11 cellular contexts compared by ENCODE assay signal in genomic region chr17:82063424-82064415, GRCh38.
DNase-seq lines count a peak whose midpoint lies in the region; ATAC-seq and TF ChIP-seq lines count a peak whose summit lies in the region.
"Had no signal": no experiment of that assay in that cellular context is flagged by ENCODE, and none has a peak within 500 bp of the region (broad histone marks: within the 10 kb centered on the region; RNA-seq: fewer than 3 reads in every experiment).

No MANE protein-coding gene starts in this region.

- ATAC-seq in activated naive CD8-positive, alpha-beta T cell treated with anti-CD3 and anti-CD28 coated beads, Interleukin-2, amount 50 U/mL, for 24 hours: no peak

- no peak overlapping the region for H3K27ac ChIP-seq in mucosa of rectum (ENCODE audit: low read depth in 2 of 2, low read length in 2 of 2)

- H3K4me3 ChIP-seq in AG04449 (ENCODE audit: low read depth, low read length): peak overlapping the region; percentile 73
- H3K4me3 ChIP-seq in HFF-Myc (replicated peaks; ENCODE audit: low read depth, low read length): peak overlapping the region; percentile 86
- H3K4me3 ChIP-seq in mucosa of rectum (ENCODE audit: low read length in 2 of 2): peak overlapping the region; percentile 71 to 76
- no peak overlapping the region for H3K4me3 ChIP-seq in foreskin fibroblast (ENCODE audit: low read depth in 1 of 2, low read length in 2 of 2)

- H3K27me3 ChIP-seq in mucosa of rectum (ENCODE audit: control insufficient read depth in 2 of 2, insufficient read depth in 2 of 2, low read length in 2 of 2): no peaks in the 10 kb centered on the region
- H3K27me3 ChIP-seq: heart right ventricle had no signal

- H3K9ac ChIP-seq in mucosa of rectum (ENCODE audit: low read depth in 1 of 2, low read length in 2 of 2): peak overlapping the region in 1 of 2 donors; percentile 87

- POLR2A ChIA-PET in AG04449 (lab: Yijun Ruan, JAX): interaction anchor here (1.2 kb wide), 1 partner anchor 10 kb away, joined by 4 read pairs; no protein-coding TSS in a partner anchor

- H3K9me3 Mint-ChIP-seq in activated naive CD8-positive, alpha-beta T cell treated with anti-CD3 and anti-CD28 coated beads, Interleukin-2, amount 50 U/mL, for 24 hours: no peaks in the 10 kb centered on the region

- peaks cover 16% of the 10 kb centered on the region for H3K4me1 Mint-ChIP-seq in activated naive CD8-positive, alpha-beta T cell treated with anti-CD3 and anti-CD28 coated beads, Interleukin-2, amount 50 U/mL, for 24 hours

- DNase-seq in AG04449 (ENCODE audit: low read depth, low spot score): no peak
- DNase-seq in HFF-Myc (ENCODE audit: extremely low read depth, low read depth): no peak
- no peak for DNase-seq in activated naive CD8-positive, alpha-beta T cell treated with anti-CD3 and anti-CD28 coated beads, Interleukin-2, amount 50 U/mL, for 24 hours
- no peak for DNase-seq in NCI-H446 treated with DMSO at 0.1 percent for 48 hours (lab: John Stamatoyannopoulos, UW)
- DNase-seq in NCI-H2171 (lab: John Stamatoyannopoulos, UW): no peak
- DNase-seq in foreskin fibroblast: no peak
- DNase-seq in NCI-H187 (lab: John Stamatoyannopoulos, UW): no peak
- DNase-seq: DMS79 treated with DMSO at 0.1 percent for 48 hours, NCI-H2081 treated with DMSO at 0.1 percent for 48 hours had no signal

- H3K27ac Mint-ChIP-seq in activated naive CD8-positive, alpha-beta T cell treated with anti-CD3 and anti-CD28 coated beads, Interleukin-2, amount 50 U/mL, for 24 hours: peak overlapping the region; percentile 71

- CTCF ChIA-PET in AG04449 (lab: Yijun Ruan, JAX): interaction anchor here (1.0 to 3.9 kb wide), 4 partner anchors 9 to 104 kb away, joined by 3 to 12 read pairs (median 6); partner anchors contain the start of genes DCXR and RAC3

- H3K9me3 ChIP-seq in mucosa of rectum (ENCODE audit: control insufficient read depth in 2 of 2, low read length in 2 of 2): no peaks in the 10 kb centered on the region
- H3K9me3 ChIP-seq: heart right ventricle had no signal

- peak overlapping the region; percentile 74 for H3K4me3 Mint-ChIP-seq in activated naive CD8-positive, alpha-beta T cell treated with anti-CD3 and anti-CD28 coated beads, Interleukin-2, amount 50 U/mL, for 24 hours

- no peak for TF ChIP-seq CTCF in AG04449 (IDR thresholded peaks at IDR 0.05; ENCODE audit: insufficient read depth, low read length, missing control alignments)
- no peak for TF ChIP-seq CTCF in HFF-Myc (IDR thresholded peaks at IDR 0.05; ENCODE audit: low read depth, low read length, missing control alignments)
- no peak for TF ChIP-seq CTCF in foreskin fibroblast (IDR thresholded peaks at IDR 0.05; ENCODE audit: low read depth, low read length)

- peaks cover 12 to 17% of the 10 kb centered on the region in 2 donors for H3K4me1 ChIP-seq in mucosa of rectum (ENCODE audit: control insufficient read depth in 2 of 2, insufficient read depth in 2 of 2, low read length in 2 of 2)

- H3K36me3 ChIP-seq in mucosa of rectum (ENCODE audit: control insufficient read depth in 2 of 2, insufficient read depth in 2 of 2, low read length in 2 of 2): peaks cover 35 to 47% of the 10 kb centered on the region in 2 donors

- H3K36me3 Mint-ChIP-seq in activated naive CD8-positive, alpha-beta T cell treated with anti-CD3 and anti-CD28 coated beads, Interleukin-2, amount 50 U/mL, for 24 hours (ENCODE audit: low read depth): peaks cover 2% of the 10 kb centered on the region

- H3K27me3 Mint-ChIP-seq in activated naive CD8-positive, alpha-beta T cell treated with anti-CD3 and anti-CD28 coated beads, Interleukin-2, amount 50 U/mL, for 24 hours: no peaks in the 10 kb centered on the region

Comparison
In these comparisons a context has a peak if more than half of its experiments do, and no peak if none do; other contexts are left out.
1. H3K4me3 ChIP-seq: peak in AG04449 (single experiment), HFF-Myc (single experiment) and mucosa of rectum (2 of 2); none in foreskin fibroblast (0 of 2).